Comparison of ENCODE assay signal across 23 cellular contexts in genomic region chr5:69444127-69444754, GRCh38. TPM values are rescaled to one million over a fixed set of nuclear protein-coding genes. Genes with fewer than 3 reads are reported as not detected.
DNase-seq lines count a peak whose midpoint lies in the region; ATAC-seq and TF ChIP-seq lines count a peak whose summit lies in the region.
"Had no signal": no experiment of that assay in that cellular context is flagged by ENCODE, and none has a peak within 500 bp of the region (broad histone marks: within the 10 kb centered on the region; RNA-seq: fewer than 3 reads in every experiment).

No MANE protein-coding gene starts in this region.

- no peak overlapping the region for H3K4me3 Mint-ChIP-seq in WTC11
- no peak overlapping the region for H3K4me3 Mint-ChIP-seq in progenitor cell of endocrine pancreas (ENCODE audit: low read depth)
- H3K4me3 Mint-ChIP-seq: activated naive CD8-positive, alpha-beta T cell treated with anti-CD3 and anti-CD28 coated beads, Interleukin-2, amount 50 U/mL, for 24 hours; nephron progenitor cell; T-helper 2 cell treated with Interferon-gamma antibody and Interleukin-4, amounts not matched to agents 5 μg/mL and 100 μg/mL, for 36 hours had no signal

- in situ Hi-C loops in Caki2 (cut with HindIII; ENCODE audit: low pct_unique_long_range_greater_than_20kb, low sequenced_read_pairs) = no loop called here

- no peaks in the 10 kb centered on the region; the same call in 1 of the 2 replicates for H3K36me3 Mint-ChIP-seq in WTC11
- peaks cover 13% of the 10 kb centered on the region for H3K36me3 Mint-ChIP-seq in progenitor cell of endocrine pancreas (ENCODE audit: insufficient read depth)

- ATAC-seq in WTC11 (no peak), left colon (peak; percentile 58), HG03342 (IDR thresholded peaks at IDR 0.05; ENCODE audit: unreplicated experiment) (no peak)
- ATAC-seq: activated naive CD8-positive, alpha-beta T cell treated with anti-CD3 and anti-CD28 coated beads, Interleukin-2, amount 50 U/mL, for 24 hours had no signal

- H3K27ac Mint-ChIP-seq in WTC11 = 0 out of 2 replicates have a peak overlapping the region, but pooled peaks have one; percentile 83
- peak overlapping the region; percentile 84 for H3K27ac Mint-ChIP-seq in progenitor cell of endocrine pancreas
- H3K27ac Mint-ChIP-seq: activated naive CD8-positive, alpha-beta T cell treated with anti-CD3 and anti-CD28 coated beads, Interleukin-2, amount 50 U/mL, for 24 hours; nephron progenitor cell; T-helper 2 cell treated with Interferon-gamma antibody and Interleukin-4, amounts not matched to agents 5 μg/mL and 100 μg/mL, for 36 hours had no signal

- no peaks in the 10 kb centered on the region for H3K27me3 Mint-ChIP-seq in WTC11 (ENCODE audit: low read depth)
- H3K27me3 Mint-ChIP-seq in progenitor cell of endocrine pancreas = no peaks in the 10 kb centered on the region
- H3K27me3 Mint-ChIP-seq: activated naive CD8-positive, alpha-beta T cell treated with anti-CD3 and anti-CD28 coated beads, Interleukin-2, amount 50 U/mL, for 24 hours had no signal

- intact Hi-C loops in left colon (cut with DNase I, micrococcal nuclease) = no loop called here

- TF ChIP-seq CTCF in WTC11 (IDR thresholded peaks at IDR 0.05) (no peak), progenitor cell of endocrine pancreas (IDR thresholded peaks at IDR 0.05; ENCODE audit: unreplicated experiment) (no peak)

- H3K9me3 Mint-ChIP-seq in WTC11 = no peaks in the 10 kb centered on the region
- H3K9me3 Mint-ChIP-seq in progenitor cell of endocrine pancreas (ENCODE audit: low read depth) = no peaks in the 10 kb centered on the region
- H3K9me3 Mint-ChIP-seq: activated naive CD8-positive, alpha-beta T cell treated with anti-CD3 and anti-CD28 coated beads, Interleukin-2, amount 50 U/mL, for 24 hours; nephron progenitor cell; T-helper 2 cell treated with Interferon-gamma antibody and Interleukin-4, amounts not matched to agents 5 μg/mL and 100 μg/mL, for 36 hours had no signal

- CTCF ChIA-PET in WTC11 (lab: Charles Lee) = no interaction called here

- peak; percentile 86 for DNase-seq in Caki2 (ENCODE audit: low read depth)
- DNase-seq in WTC11 (ENCODE audit: low spot score) = no peak
- DNase-seq in left colon = no peak
- DNase-seq in progenitor cell of endocrine pancreas (ENCODE audit: low spot score, unreplicated experiment) = no peak
- no peak for DNase-seq in stimulated activated CD4-positive, alpha-beta T cell treated with anti-CD3 and anti-CD28 coated beads, Interleukin-2, amount 100 ng/mL, for 48 hours
- no peak for DNase-seq in NCI-H1417 (lab: John Stamatoyannopoulos, UW)
- no peak for DNase-seq in activated CD8-positive, alpha-beta memory T cell treated with anti-CD3 and anti-CD28 coated beads for 24 hours
- DNase-seq: activated CD4-positive, alpha-beta T cell treated with anti-CD3 and anti-CD28 coated beads, Interleukin-2, amount 50 U/mL, for 48 hours; activated gamma-delta T cell; activated naive CD8-positive, alpha-beta T cell treated with anti-CD3 and anti-CD28 coated beads, Interleukin-2, amount 50 U/mL, for 24 hours; brain microvascular endothelial cell; EL; GOT3; NCI-H1436; NCI-H2171; NCI-H524 treated with DMSO at 0.1 percent for 48 hours; nephron progenitor cell; RPMI8226; SK-N-SH; testis had no signal

- H3K4me1 Mint-ChIP-seq in WTC11 = no peaks in the 10 kb centered on the region
- H3K4me1 Mint-ChIP-seq in progenitor cell of endocrine pancreas (ENCODE audit: low read depth) = peaks cover 3% of the 10 kb centered on the region
- H3K4me1 Mint-ChIP-seq: activated naive CD8-positive, alpha-beta T cell treated with anti-CD3 and anti-CD28 coated beads, Interleukin-2, amount 50 U/mL, for 24 hours; nephron progenitor cell had no signal

- POLR2A ChIA-PET in WTC11 (lab: Charles Lee) = no interaction called here

TF ChIP-seq in WTC11, 78 proteins besides CTCF, POLR2A, EP300 and RAD21:
- TF ChIP-seq ZNF396 (CRISPR knock-in tag; IDR thresholded peaks at IDR 0.05; ENCODE audit: borderline replicate concordance) (no peak), MXD4 (CRISPR knock-in tag; IDR thresholded peaks at IDR 0.05; ENCODE audit: borderline replicate concordance) (no peak), ZNF425 (CRISPR knock-in tag; conservative IDR thresholded peaks at IDR 0.05) (no peak), GABPB1 (CRISPR knock-in tag; IDR thresholded peaks at IDR 0.05) (peak; percentile 26; the same call in 1 of the 2 replicates), ZNF232 (CRISPR knock-in tag; IDR thresholded peaks at IDR 0.05) (no peak), AR (CRISPR knock-in tag; IDR thresholded peaks at IDR 0.05) (no peak)

RNA-seq across cellular contexts. Expression of gene MARVELD2, which starts 29.3 kb away (rescaled TPM):
- 4.1 and 5.4 TPM in 2 replicates for total RNA-seq in Caki2 (2014; rRNA removed; shearing (Covaris generic); ENCODE audit: low replicate concordance)
- total RNA-seq in WTC11 (2021) (28.6 to 34.7 TPM (median 31.4 TPM) in 3 replicates), left colon (10 to 100 TPM; 56.0 to 56.6 TPM), progenitor cell of endocrine pancreas (67.0 and 71.6 TPM in 2 replicates)
- total RNA-seq: A172 had no signal

RNA-seq across cellular contexts. Expression of gene OCLN, which starts 48.3 kb away (rescaled TPM):
- total RNA-seq in Caki2 (2014; rRNA removed; shearing (Covaris generic); ENCODE audit: low replicate concordance) = 1.3 TPM in 1 of 2 replicates, not detected in the other
- total RNA-seq in WTC11 (2021) (58.3 to 73.2 TPM (median 70.6 TPM) in 3 replicates), left colon (100 to 1,000 TPM; 127 to 129 TPM), progenitor cell of endocrine pancreas (131 and 143 TPM in 2 replicates)

Comparison
In these comparisons a context has a peak if more than half of its experiments do, and no peak if none do; other contexts are left out.
1. RNA of gene OCLN, which starts 48.3 kb away (total RNA-seq): 131 to 143 TPM in progenitor cell of endocrine pancreas, 127 to 129 TPM in left colon and 58.3 to 73.2 TPM in WTC11; 1.3 TPM in Caki2; every median in the first group is over 10 times any median in the second.